ENCODE assay signal across 9 cellular contexts in genomic region chr1:31296486-31297272, GRCh38. TPM values are rescaled to one million over a fixed set of nuclear protein-coding genes. Genes with fewer than 3 reads are reported as not detected.
DNase-seq lines count a peak whose midpoint lies in the region; ATAC-seq and TF ChIP-seq lines count a peak whose summit lies in the region.
"Had no signal": no experiment of that assay in that cellular context is flagged by ENCODE, and none has a peak within 500 bp of the region (broad histone marks: within the 10 kb centered on the region; RNA-seq: fewer than 3 reads in every experiment).

Gene SNRNP40 (minus strand): TSS chr1:31296788. CDS start chr1:31296751, 37 bp downstream.
Gene ZCCHC17 (plus strand): TSS chr1:31297032. CDS start chr1:31310099, 13,067 bp downstream.

- ATAC-seq in GM18909 (IDR thresholded peaks at IDR 0.05; ENCODE audit: poor library complexity, unreplicated experiment) (peak; percentile 94), HG03175 (IDR thresholded peaks at IDR 0.05; ENCODE audit: unreplicated experiment) (peak; percentile 96), activated B cell treated with CpG ODN at 0.5 μM for 24 hours (ENCODE audit: low read depth) (peak; percentile 96)
- peak; percentile 95 for ATAC-seq in central memory CD8-positive, alpha-beta T cell (replicated peaks; ENCODE audit: extremely low read depth, poor library complexity, severe bottlenecking)

- CTCF ChIA-PET in activated B cell treated with CpG ODN at 0.5 μM for 24 hours (lab: Charles Lee): interaction anchor here (0.7 to 0.8 kb wide), 2 partner anchors 22 to 113 kb away, joined by 3 read pairs; no protein-coding TSS in a partner anchor

- intact Hi-C loops in activated B cell treated with CpG ODN at 0.5 μM for 24 hours (cut with micrococcal nuclease): loop anchor here (2.0 to 5.0 kb wide), 6 partner anchors 126 to 1686 kb away; partner anchors contain the start of genes PUM1, RBBP4, S100PBP and YARS1

- no peak within 1 kb of the TSS for H3K4me3 Mint-ChIP-seq in activated B cell treated with CpG ODN at 0.5 μM for 24 hours
- H3K4me3 Mint-ChIP-seq in central memory CD8-positive, alpha-beta T cell: no peak within 1 kb of the TSS
- H3K4me3 Mint-ChIP-seq: activated naive CD4-positive, alpha-beta T cell treated with anti-CD3 and anti-CD28 coated beads, Interleukin-2, amount 50 U/mL, for 24 hours had no signal

- peaks cover 18% of the 10 kb centered on the region for H3K36me3 Mint-ChIP-seq in activated B cell treated with CpG ODN at 0.5 μM for 24 hours (ENCODE audit: low read depth)
- peaks cover 28% of the 10 kb centered on the region for H3K36me3 Mint-ChIP-seq in central memory CD8-positive, alpha-beta T cell (ENCODE audit: insufficient read depth)

- no peaks in the 10 kb centered on the region for H3K9me3 Mint-ChIP-seq in activated B cell treated with CpG ODN at 0.5 μM for 24 hours
- no peaks in the 10 kb centered on the region for H3K9me3 Mint-ChIP-seq in central memory CD8-positive, alpha-beta T cell
- H3K9me3 Mint-ChIP-seq: activated naive CD4-positive, alpha-beta T cell treated with anti-CD3 and anti-CD28 coated beads, Interleukin-2, amount 50 U/mL, for 24 hours had no signal

- TF ChIP-seq CTCF in activated B cell treated with CpG ODN at 0.5 μM for 24 hours (IDR thresholded peaks at IDR 0.05): no peak

- no peak within 1 kb of the TSS for H3K27ac Mint-ChIP-seq in activated B cell treated with CpG ODN at 0.5 μM for 24 hours
- H3K27ac Mint-ChIP-seq in central memory CD8-positive, alpha-beta T cell (ENCODE audit: low read depth): no peak within 1 kb of the TSS

- DNase-seq in AG08396 (ENCODE audit: low spot score) (peak; percentile 95), NCI-H226 (peak; percentile 99), activated B cell treated with CpG ODN at 0.5 μM for 24 hours (peak; percentile 79), iris pigment epithelial cell (ENCODE audit: low read depth) (peak; percentile 99)
- peak; percentile 82 to 97 for DNase-seq in central memory CD8-positive, alpha-beta T cell (ENCODE audit: low spot score in 2 of 2)
- peak; percentile 82 for DNase-seq in stimulated activated CD4-positive, alpha-beta T cell treated with anti-CD3 and anti-CD28 coated beads, Interleukin-12 subunit alpha, Interleukin-12 subunit beta, amount 100 ng/mL, for 4 hours

- no peaks in the 10 kb centered on the region for H3K27me3 Mint-ChIP-seq in activated B cell treated with CpG ODN at 0.5 μM for 24 hours
- no peaks in the 10 kb centered on the region for H3K27me3 Mint-ChIP-seq in central memory CD8-positive, alpha-beta T cell
- H3K27me3 Mint-ChIP-seq: activated naive CD4-positive, alpha-beta T cell treated with anti-CD3 and anti-CD28 coated beads, Interleukin-2, amount 50 U/mL, for 24 hours had no signal

- peaks cover 13% of the 10 kb centered on the region for H3K4me1 Mint-ChIP-seq in activated B cell treated with CpG ODN at 0.5 μM for 24 hours
- H3K4me1 Mint-ChIP-seq in central memory CD8-positive, alpha-beta T cell: peaks cover 6% of the 10 kb centered on the region

- POLR2A ChIA-PET in activated B cell treated with CpG ODN at 0.5 μM for 24 hours (lab: Charles Lee): interaction anchor here (0.5 to 1.4 kb wide), 15 partner anchors 9 to 1623 kb away, joined by 3 to 8 read pairs (median 4); partner anchors contain the start of genes FABP3, HDAC1, PEF1 and RBBP4

RNA-seq across cellular contexts. Expression of gene SNRNP40, which starts in this region (rescaled TPM):
- 83.2 and 85.1 TPM in 2 replicates for total RNA-seq in activated B cell treated with CpG ODN at 0.5 μM for 24 hours

RNA-seq across cellular contexts. Expression of gene ZCCHC17, which starts in this region (rescaled TPM):
- 19.5 and 19.9 TPM in 2 replicates for total RNA-seq in activated B cell treated with CpG ODN at 0.5 μM for 24 hours

Comparison
In these comparisons a context has a peak if more than half of its experiments do, and no peak if none do; other contexts are left out.
1. Peak in every context shown above with its lines: DNase-seq and ATAC-seq.